In the genomic region with DNA sequence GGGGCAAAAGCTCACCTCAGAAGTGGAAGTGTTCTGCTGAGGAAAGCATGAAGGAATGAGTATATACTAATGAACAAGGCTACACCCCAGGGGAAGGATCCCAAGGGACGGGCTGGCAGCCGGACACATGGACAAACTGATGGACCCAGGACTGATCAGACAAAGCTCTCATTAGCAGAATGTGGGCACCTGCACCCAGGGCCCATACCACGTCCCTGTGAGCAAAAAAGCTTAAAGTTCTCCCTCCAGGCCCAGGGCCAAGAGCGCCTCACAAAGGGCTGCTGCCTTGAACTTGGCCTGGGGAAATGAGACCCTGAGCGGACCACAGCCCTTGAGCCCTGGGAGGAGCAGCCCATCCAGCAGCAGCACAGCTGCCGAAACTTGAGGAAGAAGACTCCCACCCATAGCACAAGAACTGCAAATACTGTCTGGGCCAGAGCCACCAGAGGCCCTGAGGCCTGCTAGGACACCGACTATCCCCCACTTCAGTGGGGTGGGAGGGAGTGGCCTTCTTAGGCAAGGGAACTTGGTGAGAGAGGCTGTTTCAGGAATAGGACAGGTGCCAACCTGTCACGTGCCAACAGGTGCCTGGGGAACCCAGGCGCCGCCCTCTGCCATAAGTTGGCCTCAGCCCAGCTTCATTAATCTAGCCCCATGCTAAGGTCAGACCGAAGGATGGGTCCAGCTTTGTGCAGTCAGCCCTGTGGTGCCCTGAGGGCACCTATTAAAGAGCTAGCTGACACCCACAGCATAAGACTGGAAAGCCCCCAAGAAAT, we compare ENCODE assay signal across 17 cellular contexts. TPM values are rescaled to one million over a fixed set of nuclear protein-coding genes. Genes with fewer than 3 reads are reported as not detected.
DNase-seq lines count a peak whose midpoint lies in the region; ATAC-seq and TF ChIP-seq lines count a peak whose summit lies in the region.
"Had no signal": no experiment of that assay in that cellular context is flagged by ENCODE, and none has a peak within 500 bp of the region (broad histone marks: within the 10 kb centered on the region; RNA-seq: fewer than 3 reads in every experiment).

No MANE protein-coding gene starts in this region.

- peak in 1 of 2 donors; percentile 57 for DNase-seq in activated naive CD4-positive, alpha-beta T cell treated with anti-CD3 and anti-CD28 coated beads, Interleukin-2, amount 50 U/mL, for 72 hours (ENCODE audit: low spot score in 2 of 2)
- DNase-seq in activated naive CD4-positive, alpha-beta T cell (lab: John Stamatoyannopoulos, UW): no peak
- DNase-seq in RPMI8226 (peak; percentile 21), mucosa of descending colon (peak in 2 of 3 donors; percentile 80 to 85), tibial artery (peak in 1 of 2 donors; percentile 58), GM10266 (ENCODE audit: extremely low spot score) (no peak)
- DNase-seq: activated CD4-positive, alpha-beta T cell treated with anti-CD3 and anti-CD28 coated beads, Interleukin-2, amount 50 U/mL, for 1 hour; AML-193; esophagus squamous epithelium; stimulated activated CD4-positive, alpha-beta T cell treated with anti-CD3 and anti-CD28 coated beads, Interleukin-1b, Interleukin-23, amount 100 ng/mL, for 48 hours; SW 1271 had no signal

- H3K4me3 ChIP-seq in mucosa of descending colon: no peak overlapping the region
- no peak overlapping the region for H3K4me3 ChIP-seq in tibial artery
- H3K4me3 ChIP-seq: esophagus squamous epithelium, vagina had no signal

- intact Hi-C loops in mucosa of descending colon (cut with DNase I, micrococcal nuclease): no loop called here
- intact Hi-C loops in tibial artery (cut with DNase I; ENCODE audit: low total_unique reads): loop anchor here (10.0 kb wide), 1 partner anchor 59 kb away; a partner anchor contains a TSS

- H3K27ac Mint-ChIP-seq in activated naive CD4-positive, alpha-beta T cell treated with anti-CD3 and anti-CD28 coated beads, Interleukin-2, amount 50 U/mL, for 72 hours: peak overlapping the region; percentile 18 to 44
- H3K27ac Mint-ChIP-seq: activated naive CD4-positive, alpha-beta T cell treated with anti-CD3 and anti-CD28 coated beads, Interleukin-2, amount 50 U/mL, for 24 hours had no signal

- peak overlapping the region; percentile 91 to 95 for H3K27ac ChIP-seq in tibial artery
- H3K27ac ChIP-seq: HL-60, vagina had no signal

- TF ChIP-seq CTCF in mucosa of descending colon (IDR thresholded peaks at IDR 0.05) (no peak), tibial artery (IDR thresholded peaks at IDR 0.05) (no peak), GM10266 (IDR thresholded peaks at IDR 0.05; ENCODE audit: control insufficient read depth, insufficient read depth, low read depth, missing control alignments) (no peak)

- H3K36me3 Mint-ChIP-seq in activated naive CD4-positive, alpha-beta T cell treated with anti-CD3 and anti-CD28 coated beads, Interleukin-2, amount 50 U/mL, for 72 hours: peaks cover 6% of the 10 kb centered on the region in 2 donors

- H3K36me3 ChIP-seq in mucosa of descending colon (ENCODE audit: low read depth) (peaks cover 5% of the 10 kb centered on the region), tibial artery (peaks cover 24 to 78% (median 57%) of the 10 kb centered on the region in 3 donors)

- H3K9me3 Mint-ChIP-seq in activated naive CD4-positive, alpha-beta T cell treated with anti-CD3 and anti-CD28 coated beads, Interleukin-2, amount 50 U/mL, for 72 hours: no peaks in the 10 kb centered on the region
- H3K9me3 Mint-ChIP-seq: activated naive CD4-positive, alpha-beta T cell treated with anti-CD3 and anti-CD28 coated beads, Interleukin-2, amount 50 U/mL, for 24 hours; central memory CD8-positive, alpha-beta T cell had no signal

- no peak for ATAC-seq in activated naive CD4-positive, alpha-beta T cell treated with anti-CD3 and anti-CD28 coated beads, Interleukin-2, amount 50 U/mL, for 72 hours
- ATAC-seq in mucosa of descending colon: peak; percentile 5
- ATAC-seq in HG02884 (IDR thresholded peaks at IDR 0.05; ENCODE audit: unreplicated experiment): no peak
- no peak for ATAC-seq in HG02678 (IDR thresholded peaks at IDR 0.05; ENCODE audit: unreplicated experiment)

- H3K4me1 ChIP-seq in mucosa of descending colon (ENCODE audit: low read depth): peaks cover 26% of the 10 kb centered on the region
- H3K4me1 ChIP-seq in tibial artery: peaks cover 0 to 26% (median 22%) of the 10 kb centered on the region in 4 donors

- H3K9me3 ChIP-seq in mucosa of descending colon (no peaks in the 10 kb centered on the region), tibial artery (no peaks in the 10 kb centered on the region)
- H3K9me3 ChIP-seq: esophagus squamous epithelium, vagina had no signal

- no peaks in the 10 kb centered on the region for H3K27me3 ChIP-seq in tibial artery
- H3K27me3 ChIP-seq: esophagus squamous epithelium, vagina had no signal

RNA-seq across cellular contexts. Expression of a gene that starts 2.3 kb away (rescaled TPM):
- 10 to 100 TPM; 29.9 to 31.6 TPM for total RNA-seq in activated naive CD4-positive, alpha-beta T cell treated with anti-CD3 and anti-CD28 coated beads, Interleukin-2, amount 50 U/mL, for 72 hours
- 10 to 100 TPM; 36.0 to 60.5 (median 47.4) TPM for total RNA-seq in mucosa of descending colon

RNA-seq across cellular contexts. Expression of a gene that starts 6.6 kb away (rescaled TPM):
- total RNA-seq in activated naive CD4-positive, alpha-beta T cell treated with anti-CD3 and anti-CD28 coated beads, Interleukin-2, amount 50 U/mL, for 72 hours: not detected
- total RNA-seq in mucosa of descending colon: not detected
- total RNA-seq: vagina had no signal

RNA-seq across cellular contexts. Expression of a gene that starts 36.7 kb away (rescaled TPM):
- 10 to 100 TPM; 25.5 to 34.0 TPM for total RNA-seq in activated naive CD4-positive, alpha-beta T cell treated with anti-CD3 and anti-CD28 coated beads, Interleukin-2, amount 50 U/mL, for 72 hours
- total RNA-seq in mucosa of descending colon: 10 to 100 TPM; 45.5 to 58.1 (median 51.0) TPM

RNA-seq across cellular contexts. Expression of a gene that starts 36.8 kb away (rescaled TPM):
- total RNA-seq in activated naive CD4-positive, alpha-beta T cell treated with anti-CD3 and anti-CD28 coated beads, Interleukin-2, amount 50 U/mL, for 72 hours: 10 to 100 TPM; 11.8 to 15.9 TPM
- 10 to 100 TPM; 16.8 to 55.9 (median 18.8) TPM for total RNA-seq in mucosa of descending colon

RNA-seq across cellular contexts. Expression of a gene that starts 51.9 kb away (rescaled TPM):
- 100 to 1,000 TPM; 137 to 164 TPM for total RNA-seq in activated naive CD4-positive, alpha-beta T cell treated with anti-CD3 and anti-CD28 coated beads, Interleukin-2, amount 50 U/mL, for 72 hours
- 100 to 1,000 TPM; 110 to 176 (median 142) TPM for total RNA-seq in mucosa of descending colon

Comparison
In these comparisons a context has a peak if more than half of its experiments do, and no peak if none do; other contexts are left out.
1. DNase-seq: peak in RPMI8226 (single experiment) and mucosa of descending colon (2 of 3); none in activated naive CD4-positive, alpha-beta T cell (0 of 4) and GM10266 (single experiment).